20 cellular contexts compared by ENCODE assay signal in the genomic region with DNA sequence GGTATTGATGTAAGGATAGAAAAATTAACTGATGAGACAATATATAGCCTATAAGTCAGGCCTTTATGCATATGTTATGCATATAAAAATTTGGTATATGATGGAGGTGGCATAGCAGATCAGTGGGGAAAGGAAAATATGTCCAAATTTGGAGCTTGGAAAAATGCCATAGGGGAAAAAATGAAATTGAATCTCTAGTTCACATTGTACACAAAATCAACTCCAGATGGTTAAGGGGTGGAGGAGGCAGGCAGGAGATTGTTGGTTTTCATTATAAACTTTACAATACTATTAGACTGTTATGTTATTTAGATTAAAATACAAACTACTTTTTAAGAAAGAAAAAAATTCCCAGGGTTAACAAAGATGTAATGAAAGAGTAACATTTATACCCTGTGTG. TPM values are rescaled to one million over a fixed set of nuclear protein-coding genes. Genes with fewer than 3 reads are reported as not detected.
DNase-seq lines count a peak whose midpoint lies in the region; ATAC-seq and TF ChIP-seq lines count a peak whose summit lies in the region.
"Had no signal": no experiment of that assay in that cellular context is flagged by ENCODE, and none has a peak within 500 bp of the region (broad histone marks: within the 10 kb centered on the region; RNA-seq: fewer than 3 reads in every experiment).

No MANE protein-coding gene starts in this region.

- no peak overlapping the region for H3K27ac Mint-ChIP-seq in T-helper 17 cell
- H3K27ac Mint-ChIP-seq: CD4-positive, CD25-positive, alpha-beta regulatory T cell had no signal

- H3K4me3 ChIP-seq in fibroblast of mammary gland (ENCODE audit: control insufficient read depth, low read depth, low read length) (no peak overlapping the region), hepatocyte (no peak overlapping the region)

- H3K27me3 ChIP-seq in hepatocyte, result no peaks in the 10 kb centered on the region

- no peak overlapping the region for H2AFZ ChIP-seq in hepatocyte

- ATAC-seq in T-helper 17 cell (no peak), HG02870 (IDR thresholded peaks at IDR 0.05; ENCODE audit: unreplicated experiment) (no peak)
- ATAC-seq: HCT116 had no signal

- H3K27me3 Mint-ChIP-seq in T-helper 17 cell, result no peaks in the 10 kb centered on the region
- H3K27me3 Mint-ChIP-seq: CD8-positive, alpha-beta memory T cell had no signal

- H3K79me2 ChIP-seq in hepatocyte, result no peaks in the 10 kb centered on the region

- TF ChIP-seq CTCF in fibroblast of mammary gland (conservative IDR thresholded peaks at IDR 0.05; ENCODE audit: control insufficient read depth, insufficient read depth, low read depth, low read length) (no peak), hepatocyte (IDR thresholded peaks at IDR 0.05; ENCODE audit: poor library complexity) (no peak)

- H3K4me2 ChIP-seq in hepatocyte, result no peak overlapping the region

- H3K36me3 Mint-ChIP-seq in T-helper 17 cell (ENCODE audit: low read depth), result no peaks in the 10 kb centered on the region
- H3K36me3 Mint-ChIP-seq: CD4-positive, CD25-positive, alpha-beta regulatory T cell; CD8-positive, alpha-beta memory T cell had no signal

- peaks cover 17% of the 10 kb centered on the region for H3K4me1 Mint-ChIP-seq in T-helper 17 cell

- peaks cover 9% of the 10 kb centered on the region for H3K4me1 ChIP-seq in hepatocyte (ENCODE audit: insufficient read depth)
- H3K4me1 ChIP-seq: BE2C had no signal

- no peaks in the 10 kb centered on the region for H3K9me2 ChIP-seq in hepatocyte (replicated peaks; ENCODE audit: insufficient read depth)

- peak overlapping the region; percentile 29 for H3K27ac ChIP-seq in hepatocyte
- H3K27ac ChIP-seq: HL-60 had no signal

- no peaks in the 10 kb centered on the region for H3K9me3 ChIP-seq in T-helper 17 cell (ENCODE audit: control insufficient read depth, low read length, poor library complexity, severe bottlenecking)
- no peaks in the 10 kb centered on the region for H3K9me3 ChIP-seq in hepatocyte (ENCODE audit: low read depth)
- H3K9me3 ChIP-seq: BE2C had no signal

- H3K36me3 ChIP-seq in hepatocyte (replicated peaks; ENCODE audit: insufficient read depth, low read depth), result no peaks in the 10 kb centered on the region
- H3K36me3 ChIP-seq: BE2C had no signal

- peak overlapping the region; percentile 12 for H3K4me3 Mint-ChIP-seq in T-helper 17 cell
- H3K4me3 Mint-ChIP-seq: CD4-positive, CD25-positive, alpha-beta regulatory T cell; CD8-positive, alpha-beta memory T cell had no signal

- no peaks in the 10 kb centered on the region for H4K20me1 ChIP-seq in hepatocyte (ENCODE audit: insufficient read depth, poor library complexity, severe bottlenecking)

- peak; percentile 23 for DNase-seq in NCI-H2171 (lab: John Stamatoyannopoulos, UW)
- DNase-seq in T-helper 17 cell, result no peak
- DNase-seq in fibroblast of mammary gland (ENCODE audit: low read depth), result peak; percentile 10
- DNase-seq in hepatocyte (ENCODE audit: low spot score), result no peak
- no peak for DNase-seq in OCI-M2 (lab: John Stamatoyannopoulos, UW; ENCODE audit: unreplicated experiment)
- no peak for DNase-seq in COLO668 (lab: John Stamatoyannopoulos, UW; ENCODE audit: unreplicated experiment)
- DNase-seq: ACHN; BE2C; C1 segment of cervical spinal cord; CD4-positive, CD25-positive, alpha-beta regulatory T cell; CD8-positive, alpha-beta memory T cell; DMS79 treated with DMSO at 0.1 percent for 48 hours; GF-D8; GOT3; H7 had no signal

RNA-seq across cellular contexts. Expression of a gene that starts 15.1 kb away (rescaled TPM):
- total RNA-seq in T-helper 17 cell (100 to 1,000 TPM; 511 to 544 TPM), hepatocyte (not detected in 2 replicates)
- polyA plus RNA-seq in hepatocyte, result not detected in 2 replicates
- total RNA-seq: A172, H7 had no signal

RNA-seq across cellular contexts. Expression of a gene that starts 25.3 kb away (rescaled TPM):
- total RNA-seq in T-helper 17 cell (under 1 TPM; 0.50 to 0.99 TPM), hepatocyte (47.2 and 52.3 TPM in 2 replicates)
- polyA plus RNA-seq in hepatocyte, result 38.4 and 48.0 TPM in 2 replicates
- total RNA-seq: A172 had no signal

RNA-seq across cellular contexts. Expression of a gene that starts 37.2 kb away (rescaled TPM):
- total RNA-seq in T-helper 17 cell (10 to 100 TPM; 24.5 to 26.4 TPM), hepatocyte (20.6 and 21.1 TPM in 2 replicates)
- polyA plus RNA-seq in hepatocyte, result 10.2 and 10.8 TPM in 2 replicates

RNA-seq across cellular contexts. Expression of a gene that starts 53.1 kb away (rescaled TPM):
- 100 to 1,000 TPM; 313 to 354 TPM for total RNA-seq in T-helper 17 cell
- 0.92 and 2.3 TPM in 2 replicates for total RNA-seq in hepatocyte
- polyA plus RNA-seq in hepatocyte, result 1.8 and 3.6 TPM in 2 replicates
- total RNA-seq: A172 had no signal

RNA-seq across cellular contexts. Expression of a gene that starts 54.7 kb away (rescaled TPM):
- total RNA-seq in T-helper 17 cell (100 to 1,000 TPM; 156 to 170 TPM), hepatocyte (0.50 and 1.1 TPM in 2 replicates)
- polyA plus RNA-seq in hepatocyte, result 0.11 and 0.60 TPM in 2 replicates
- total RNA-seq: A172, H7, HT1080 had no signal

Comparison
In these comparisons a context has a peak if more than half of its experiments do, and no peak if none do; other contexts are left out.
1. DNase-seq: peak in NCI-H2171 (single experiment) and fibroblast of mammary gland (single experiment); none in T-helper 17 cell (0 of 3), hepatocyte (single experiment), OCI-M2 (single experiment) and COLO668 (single experiment).
2. RNA of a gene that starts 15.1 kb away (total RNA-seq): 511 to 544 TPM in T-helper 17 cell; not detected in hepatocyte; every median in the first group is over 100 times any median in the second.
3. RNA of a gene that starts 25.3 kb away (total RNA-seq): 47.2 to 52.3 TPM in hepatocyte; 0.50 to 0.99 TPM in T-helper 17 cell; every median in the first group is over 10 times any median in the second.